In the genomic region with DNA sequence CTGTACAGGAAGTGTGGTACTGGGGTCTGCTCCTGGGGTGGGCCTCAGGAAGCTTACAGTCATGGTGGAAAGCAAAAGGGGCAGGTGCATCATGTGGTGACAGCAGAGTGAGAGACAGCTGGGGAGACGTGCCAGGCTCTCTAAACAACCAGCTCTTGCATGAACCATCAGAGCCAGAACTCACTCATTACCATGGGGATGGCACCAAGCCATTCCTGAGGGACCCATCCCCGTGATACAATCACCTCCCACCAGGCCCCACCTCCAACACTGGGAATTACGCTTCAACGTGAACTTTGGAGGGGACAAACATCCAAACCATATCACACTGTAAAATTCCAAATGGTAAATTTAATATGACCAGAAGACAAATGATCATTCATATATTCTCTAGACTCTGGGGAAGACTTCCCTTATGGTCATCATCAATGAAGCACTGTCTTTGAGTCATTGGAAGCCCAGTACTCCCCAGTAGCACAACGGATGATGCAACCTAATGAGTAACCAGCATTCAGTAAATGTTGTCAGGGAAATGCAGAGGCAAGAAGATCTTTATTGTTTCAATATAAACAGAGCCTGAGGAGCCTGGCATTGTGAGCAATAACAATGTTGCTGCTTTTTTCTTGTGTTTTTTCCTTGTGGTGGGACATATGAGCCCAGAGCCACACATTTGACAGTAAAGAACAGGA, we compare ENCODE assay signal across 14 cellular contexts. TPM values are rescaled to one million over a fixed set of nuclear protein-coding genes. Genes with fewer than 3 reads are reported as not detected.
DNase-seq lines count a peak whose midpoint lies in the region; ATAC-seq and TF ChIP-seq lines count a peak whose summit lies in the region.
"Had no signal": no experiment of that assay in that cellular context is flagged by ENCODE, and none has a peak within 500 bp of the region (broad histone marks: within the 10 kb centered on the region; RNA-seq: fewer than 3 reads in every experiment).

No MANE protein-coding gene starts in this region.

- peak; percentile 81 for DNase-seq in HCEC 1CT
- DNase-seq in WTC11 (ENCODE audit: low spot score) = no peak
- DNase-seq in fibroblast of the conjunctiva (ENCODE audit: low read depth) = peak; percentile 55
- peak; percentile 71 for DNase-seq in renal cortical epithelial cell (ENCODE audit: low read depth)
- DNase-seq in AML-193 (lab: John Stamatoyannopoulos, UW) = no peak
- no peak for DNase-seq in activated CD4-positive, alpha-beta memory T cell treated with anti-CD3 and anti-CD28 coated beads, Interleukin-2, amount 10 ng/mL, durations not matched to agents 7 days and 5 days
- DNase-seq: activated B cell treated with CpG ODN at 0.5 μM for 24 hours, DND-41, Karpas-422, SJCRH30 had no signal

- ATAC-seq in WTC11 (no peak), GM18517 (IDR thresholded peaks at IDR 0.05; ENCODE audit: unreplicated experiment) (no peak), HG03457 (IDR thresholded peaks at IDR 0.05; ENCODE audit: unreplicated experiment) (no peak)

- peaks cover 2% of the 10 kb centered on the region for H3K36me3 Mint-ChIP-seq in WTC11
- H3K36me3 Mint-ChIP-seq in activated CD4-positive, alpha-beta memory T cell treated with anti-CD3 and anti-CD28 coated beads, Interleukin-2, amount 10 ng/mL, durations not matched to agents 7 days and 5 days (ENCODE audit: low read depth) = peaks cover 5% of the 10 kb centered on the region

- no peak overlapping the region for H3K4me3 Mint-ChIP-seq in WTC11
- no peak overlapping the region for H3K4me3 Mint-ChIP-seq in activated CD4-positive, alpha-beta memory T cell treated with anti-CD3 and anti-CD28 coated beads, Interleukin-2, amount 10 ng/mL, durations not matched to agents 7 days and 5 days
- H3K4me3 Mint-ChIP-seq: activated B cell treated with CpG ODN at 0.5 μM for 24 hours; dendritic cell treated with granulocyte-macrophage colony-stimulating factor and Interleukin-4, amounts not matched to agents 40 ng/mL and 50 ng/mL, for 4 days had no signal

- POLR2A ChIA-PET in WTC11 (lab: Charles Lee) = no interaction called here
- POLR2A ChIA-PET in activated CD4-positive, alpha-beta memory T cell treated with anti-CD3 and anti-CD28 coated beads, Interleukin-2, amount 10 ng/mL, durations not matched to agents 7 days and 5 days (lab: Charles Lee) = no interaction called here

- H3K4me1 Mint-ChIP-seq in WTC11 = no peaks in the 10 kb centered on the region
- no peaks in the 10 kb centered on the region for H3K4me1 Mint-ChIP-seq in activated CD4-positive, alpha-beta memory T cell treated with anti-CD3 and anti-CD28 coated beads, Interleukin-2, amount 10 ng/mL, durations not matched to agents 7 days and 5 days
- H3K4me1 Mint-ChIP-seq: activated B cell treated with CpG ODN at 0.5 μM for 24 hours had no signal

- no peak for TF ChIP-seq CTCF in WTC11 (IDR thresholded peaks at IDR 0.05)

- H3K27ac Mint-ChIP-seq in WTC11 = no peak overlapping the region
- no peak overlapping the region for H3K27ac Mint-ChIP-seq in activated CD4-positive, alpha-beta memory T cell treated with anti-CD3 and anti-CD28 coated beads, Interleukin-2, amount 10 ng/mL, durations not matched to agents 7 days and 5 days
- H3K27ac Mint-ChIP-seq: activated B cell treated with CpG ODN at 0.5 μM for 24 hours; activated T-helper 2 cell treated with anti-CD3 and anti-CD28 coated beads, Interferon-gamma antibody, Interleukin-2, Interleukin-4, amounts not matched to agents 10 μg/mL and 5 μg/mL and 100 μg/mL, durations not matched to agents 14 hours and 24 hours and 36 hours; dendritic cell treated with granulocyte-macrophage colony-stimulating factor and Interleukin-4, amounts not matched to agents 40 ng/mL and 50 ng/mL, for 4 days had no signal

- CTCF ChIA-PET in WTC11 (lab: Charles Lee) = interaction anchor here (1.1 kb wide), 1 partner anchor 82 kb away, joined by 4 read pairs; no protein-coding TSS in a partner anchor
- CTCF ChIA-PET in activated CD4-positive, alpha-beta memory T cell treated with anti-CD3 and anti-CD28 coated beads, Interleukin-2, amount 10 ng/mL, durations not matched to agents 7 days and 5 days (lab: Charles Lee) = interaction anchor here (1.4 kb wide), 1 partner anchor 11 kb away, joined by 5 read pairs; no protein-coding TSS in a partner anchor

- H3K9me3 Mint-ChIP-seq in WTC11 = peaks cover 15% of the 10 kb centered on the region
- peaks cover 23% of the 10 kb centered on the region for H3K9me3 Mint-ChIP-seq in activated CD4-positive, alpha-beta memory T cell treated with anti-CD3 and anti-CD28 coated beads, Interleukin-2, amount 10 ng/mL, durations not matched to agents 7 days and 5 days

- H3K27me3 Mint-ChIP-seq in WTC11 (ENCODE audit: low read depth) = no peaks in the 10 kb centered on the region
- peaks cover 1% of the 10 kb centered on the region for H3K27me3 Mint-ChIP-seq in activated CD4-positive, alpha-beta memory T cell treated with anti-CD3 and anti-CD28 coated beads, Interleukin-2, amount 10 ng/mL, durations not matched to agents 7 days and 5 days

TF ChIP-seq in WTC11, 78 proteins besides CTCF, POLR2A, EP300 and RAD21:
- TF ChIP-seq GABPB1 (CRISPR knock-in tag; IDR thresholded peaks at IDR 0.05) (peak; percentile 97), FOXJ3 (CRISPR knock-in tag; IDR thresholded peaks at IDR 0.05; ENCODE audit: borderline replicate concordance) (no peak), GRHL2 (CRISPR knock-in tag; IDR thresholded peaks at IDR 0.05; ENCODE audit: insufficient replicate concordance, severe bottlenecking) (no peak), RORB (CRISPR knock-in tag; IDR thresholded peaks at IDR 0.05) (no peak)
TF ChIP-seq in WTC11: peak in this region for 1.

RNA-seq across cellular contexts. Expression of gene RALY, which starts 48.2 kb away (rescaled TPM):
- 157 to 164 TPM (median 157 TPM) in 3 replicates for total RNA-seq in WTC11 (2021)
- total RNA-seq in renal cortical epithelial cell = 61.6 and 68.9 TPM in 2 replicates
- total RNA-seq in activated CD4-positive, alpha-beta memory T cell treated with anti-CD3 and anti-CD28 coated beads, Interleukin-2, amount 10 ng/mL, durations not matched to agents 7 days and 5 days = 100 to 1,000 TPM; 204 to 209 TPM

Comparison
In these comparisons a context has a peak if more than half of its experiments do, and no peak if none do; other contexts are left out.
1. DNase-seq: peak in HCEC 1CT (single experiment), fibroblast of the conjunctiva (single experiment) and renal cortical epithelial cell (single experiment); none in WTC11 (single experiment), AML-193 (0 of 2) and activated CD4-positive, alpha-beta memory T cell treated with anti-CD3 and anti-CD28 coated beads, Interleukin-2, amount 10 ng/mL, durations not matched to agents 7 days and 5 days (single experiment).